Comparison of ENCODE assay signal across 27 cellular contexts in genomic region chr10:25405871-25406270, GRCh38.
"Had no signal": no experiment of that assay in that cellular context is flagged by ENCODE, and none has a peak within 500 bp of the region (broad histone marks: within the 10 kb centered on the region; RNA-seq: fewer than 3 reads in every experiment).

No MANE protein-coding gene starts in this region.

- H3K9me3 ChIP-seq: esophagus squamous epithelium, ovary, psoas muscle, right lobe of liver had no signal

- H3K4me1 Mint-ChIP-seq: brain; central memory CD8-positive, alpha-beta T cell; naive thymus-derived CD8-positive, alpha-beta T cell; stimulated activated naive CD8-positive, alpha-beta T cell treated with anti-CD3 and anti-CD28 coated beads, Interleukin-15, amount 100 ng/mL, for 72 hours; T-helper 17 cell; WTC11 had no signal

- H3K79me2 ChIP-seq: hepatocyte had no signal

- H3K9me3 Mint-ChIP-seq: activated CD4-positive, alpha-beta memory T cell treated with anti-CD3 and anti-CD28 coated beads for 36 hours; type B pancreatic cell; WTC11 had no signal

- H3K27me3 ChIP-seq: esophagus squamous epithelium, hepatocyte, ovary, right lobe of liver had no signal

- ATAC-seq: left cardiac atrium; naive thymus-derived CD8-positive, alpha-beta T cell; psoas muscle; right lobe of liver; stimulated activated naive CD8-positive, alpha-beta T cell treated with anti-CD3 and anti-CD28 coated beads, Interleukin-15, amount 100 ng/mL, for 72 hours; T-helper 17 cell; WTC11 had no signal

- H2AFZ ChIP-seq: hepatocyte had no signal

- H3K27me3 Mint-ChIP-seq: activated CD4-positive, alpha-beta memory T cell treated with anti-CD3 and anti-CD28 coated beads for 36 hours; activated naive CD8-positive, alpha-beta T cell; brain; central memory CD8-positive, alpha-beta T cell; naive thymus-derived CD8-positive, alpha-beta T cell; stimulated activated naive CD8-positive, alpha-beta T cell treated with anti-CD3 and anti-CD28 coated beads, Interleukin-15, amount 100 ng/mL, for 72 hours; T-helper 17 cell; type B pancreatic cell had no signal

- H3K4me2 ChIP-seq: hepatocyte had no signal

- H3K36me3 Mint-ChIP-seq: activated CD4-positive, alpha-beta memory T cell treated with anti-CD3 and anti-CD28 coated beads for 36 hours; activated naive CD8-positive, alpha-beta T cell; brain; naive thymus-derived CD8-positive, alpha-beta T cell; type B pancreatic cell; WTC11 had no signal

- H3K27ac ChIP-seq: esophagus squamous epithelium, hepatocyte, ovary, psoas muscle, right lobe of liver had no signal

- H3K4me1 ChIP-seq: esophagus squamous epithelium, psoas muscle, right lobe of liver had no signal

- DNase-seq: activated CD4-positive, alpha-beta memory T cell treated with anti-CD3 and anti-CD28 coated beads for 36 hours; activated CD4-positive, alpha-beta T cell treated with anti-CD3 and anti-CD28 coated beads for 4 hours; activated gamma-delta T cell treated with Interleukin-2 at 50 U/mL for 16 hours; activated T-cell treated with anti-CD3 and anti-CD28 coated beads for 4 hours; amniotic stem cell; cortex of kidney; effector CD4-positive, alpha-beta T cell; esophagus squamous epithelium; left cardiac atrium; mesendoderm; naive thymus-derived CD8-positive, alpha-beta T cell; ovary; psoas muscle; right lobe of liver; small intestine; stimulated activated CD4-positive, alpha-beta T cell treated with anti-CD3 and anti-CD28 coated beads, Interleukin-15, amount 100 ng/mL, for 24 hours; stimulated activated CD4-positive, alpha-beta T cell treated with anti-CD3 and anti-CD28 coated beads, Interleukin-2, amount 100 ng/mL, for 48 hours; stimulated activated naive CD8-positive, alpha-beta T cell treated with anti-CD3 and anti-CD28 coated beads, Interleukin-15, amount 100 ng/mL, for 72 hours; T-helper 17 cell had no signal

- FAIRE-seq: islet of Langerhans, small intestine had no signal

- H3K36me3 ChIP-seq: esophagus squamous epithelium, ovary, right lobe of liver had no signal

- H3K27ac Mint-ChIP-seq: activated CD4-positive, alpha-beta memory T cell treated with anti-CD3 and anti-CD28 coated beads for 36 hours; activated naive CD8-positive, alpha-beta T cell; activated T-helper 1 cell treated with anti-CD3 and anti-CD28 coated beads, Interleukin-12 subunit alpha, Interleukin-12 subunit beta, Interleukin-2, Interleukin-4 antibody, amounts not matched to agents 30 ng/mL and 10 ng/mL and 1 ng/mL, durations not matched to agents 14 hours and 24 hours and 36 hours; brain; naive thymus-derived CD8-positive, alpha-beta T cell; stimulated activated naive CD8-positive, alpha-beta T cell treated with anti-CD3 and anti-CD28 coated beads, Interleukin-15, amount 100 ng/mL, for 72 hours; T-helper 17 cell; type B pancreatic cell; WTC11 had no signal

- H3K4me3 Mint-ChIP-seq: activated CD4-positive, alpha-beta memory T cell treated with anti-CD3 and anti-CD28 coated beads for 36 hours; activated naive CD8-positive, alpha-beta T cell; activated T-helper 1 cell treated with anti-CD3 and anti-CD28 coated beads, Interleukin-12 subunit alpha, Interleukin-12 subunit beta, Interleukin-2, Interleukin-4 antibody, amounts not matched to agents 30 ng/mL and 10 ng/mL and 1 ng/mL, durations not matched to agents 14 hours and 24 hours and 36 hours; brain; central memory CD8-positive, alpha-beta T cell; naive thymus-derived CD8-positive, alpha-beta T cell; stimulated activated naive CD8-positive, alpha-beta T cell treated with anti-CD3 and anti-CD28 coated beads, Interleukin-15, amount 100 ng/mL, for 72 hours; T-helper 17 cell; type B pancreatic cell; WTC11 had no signal

- H3K4me3 ChIP-seq: esophagus squamous epithelium, hepatocyte, ovary, psoas muscle, right lobe of liver had no signal
